ENCODE assay signal across 24 cellular contexts in the genomic region with DNA sequence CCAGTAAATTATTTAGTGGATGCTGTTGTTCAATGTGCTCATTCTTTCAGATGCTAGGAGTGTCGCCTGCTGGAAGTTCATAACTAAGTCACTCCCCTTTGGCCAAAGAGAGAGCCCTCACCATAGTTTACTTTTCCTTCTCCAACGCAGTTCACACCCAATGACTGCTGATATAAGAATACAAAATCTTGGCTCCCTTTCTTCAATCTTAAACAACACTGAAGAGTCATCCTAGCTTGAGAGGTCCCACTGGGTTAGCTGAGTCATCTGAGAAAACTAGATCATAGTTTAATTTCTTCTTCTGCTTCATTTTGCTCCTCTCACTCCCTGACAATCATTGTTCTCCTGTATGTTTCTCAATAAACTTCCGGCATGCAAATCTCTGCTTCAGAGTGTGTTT. TPM values are rescaled to one million over a fixed set of nuclear protein-coding genes. Genes with fewer than 3 reads are reported as not detected.
"Had no signal": no experiment of that assay in that cellular context is flagged by ENCODE, and none has a peak within 500 bp of the region (broad histone marks: within the 10 kb centered on the region; RNA-seq: fewer than 3 reads in every experiment).

No MANE protein-coding gene starts in this region.

- DNase-seq: activated gamma-delta T cell treated with Interleukin-2 at 50 U/mL for 16 hours; amniotic stem cell; effector CD8-positive, alpha-beta T cell; esophagus squamous epithelium; kidney; left ventricle myocardium inferior; naive B cell; pancreas; right lobe of liver; stimulated activated CD4-positive, alpha-beta T cell treated with anti-CD3 and anti-CD28 coated beads, Interleukin-4, amount 100 ng/mL, for 1 hour; stimulated activated naive CD8-positive, alpha-beta T cell treated with anti-CD3 and anti-CD28 coated beads, Interleukin-15, amount 100 ng/mL, for 72 hours had no signal

- ATAC-seq: activated CD4-positive, CD25-positive, alpha-beta regulatory T cell treated with anti-CD3 and anti-CD28 coated beads, Interleukin-2, amount 50 U/mL, for 24 hours; activated naive CD4-positive, alpha-beta T cell treated with anti-CD3 and anti-CD28 coated beads, Interleukin-2, amount 50 U/mL, for 72 hours; stimulated activated naive CD8-positive, alpha-beta T cell treated with anti-CD3 and anti-CD28 coated beads, Interleukin-15, amount 100 ng/mL, for 72 hours had no signal

- H3K4me3 Mint-ChIP-seq: activated T-helper 1 cell treated with anti-CD3 and anti-CD28 coated beads, Interleukin-12 subunit alpha, Interleukin-12 subunit beta, Interleukin-2, Interleukin-4 antibody, amounts not matched to agents 30 ng/mL and 10 ng/mL and 1 ng/mL, durations not matched to agents 14 hours and 24 hours and 36 hours; dendritic cell treated with granulocyte-macrophage colony-stimulating factor and Interleukin-4, amounts not matched to agents 40 ng/mL and 50 ng/mL, for 4 days; memory B cell; naive B cell; stimulated activated naive CD8-positive, alpha-beta T cell treated with anti-CD3 and anti-CD28 coated beads, Interleukin-15, amount 100 ng/mL, for 72 hours; T-helper 1 cell treated with Interleukin-12 subunit alpha and Interleukin-12 subunit beta and Interleukin-4 antibody, amounts not matched to agents 30 μg/mL and 1 μg/mL, for 36 hours; type B pancreatic cell had no signal

- H3K36me3 Mint-ChIP-seq: activated naive CD4-positive, alpha-beta T cell treated with anti-CD3 and anti-CD28 coated beads, Interleukin-2, amount 50 U/mL, for 72 hours; memory B cell; naive B cell; type B pancreatic cell had no signal

- H3K4me2 ChIP-seq: smooth muscle cell had no signal

- H3K36me3 ChIP-seq: cardiac muscle cell, esophagus squamous epithelium, left ventricle myocardium inferior, pancreas, right lobe of liver had no signal

- H3K4me1 Mint-ChIP-seq: memory B cell; naive B cell; stimulated activated naive CD8-positive, alpha-beta T cell treated with anti-CD3 and anti-CD28 coated beads, Interleukin-15, amount 100 ng/mL, for 72 hours had no signal

- H3K4me1 ChIP-seq: esophagus squamous epithelium, left ventricle myocardium inferior, pancreas, right lobe of liver had no signal

- H3K27ac ChIP-seq: cardiac muscle cell, esophagus squamous epithelium, left ventricle myocardium inferior, pancreas, right lobe of liver had no signal

- H3K9me3 ChIP-seq: esophagus squamous epithelium, left ventricle myocardium inferior, mucosa of descending colon, pancreas, right lobe of liver had no signal

- H3K4me3 ChIP-seq: cardiac muscle cell, esophagus squamous epithelium, left ventricle myocardium inferior, mucosa of descending colon, pancreas, right lobe of liver, smooth muscle cell had no signal

- H3K9me3 Mint-ChIP-seq: activated T-helper 1 cell treated with anti-CD3 and anti-CD28 coated beads, Interleukin-12 subunit alpha, Interleukin-12 subunit beta, Interleukin-2, Interleukin-4 antibody, amounts not matched to agents 30 ng/mL and 10 ng/mL and 1 ng/mL, durations not matched to agents 14 hours and 24 hours and 36 hours; dendritic cell treated with granulocyte-macrophage colony-stimulating factor and Interleukin-4, amounts not matched to agents 40 ng/mL and 50 ng/mL, for 4 days; stimulated activated naive CD8-positive, alpha-beta T cell treated with anti-CD3 and anti-CD28 coated beads, Interleukin-15, amount 100 ng/mL, for 72 hours; T-helper 1 cell treated with Interleukin-12 subunit alpha and Interleukin-12 subunit beta and Interleukin-4 antibody, amounts not matched to agents 30 μg/mL and 1 μg/mL, for 36 hours; type B pancreatic cell had no signal

- H3K27me3 ChIP-seq: cardiac muscle cell, esophagus squamous epithelium, pancreas, right lobe of liver had no signal

- H3K27ac Mint-ChIP-seq: activated naive CD4-positive, alpha-beta T cell treated with anti-CD3 and anti-CD28 coated beads, Interleukin-2, amount 50 U/mL, for 72 hours; activated T-helper 1 cell treated with anti-CD3 and anti-CD28 coated beads, Interleukin-12 subunit alpha, Interleukin-12 subunit beta, Interleukin-2, Interleukin-4 antibody, amounts not matched to agents 30 ng/mL and 10 ng/mL and 1 ng/mL, durations not matched to agents 14 hours and 24 hours and 36 hours; dendritic cell treated with granulocyte-macrophage colony-stimulating factor and Interleukin-4, amounts not matched to agents 40 ng/mL and 50 ng/mL, for 4 days; memory B cell; stimulated activated naive CD8-positive, alpha-beta T cell treated with anti-CD3 and anti-CD28 coated beads, Interleukin-15, amount 100 ng/mL, for 72 hours; T-helper 1 cell treated with Interleukin-12 subunit alpha and Interleukin-12 subunit beta and Interleukin-4 antibody, amounts not matched to agents 30 μg/mL and 1 μg/mL, for 36 hours; type B pancreatic cell had no signal

RNA-seq across cellular contexts. Expression of a gene that starts 5.4 kb away (rescaled TPM):
- total RNA-seq: activated CD8-positive, alpha-beta memory T cell treated with anti-CD3 and anti-CD28 coated beads for 36 hours; activated naive CD4-positive, alpha-beta T cell treated with anti-CD3 and anti-CD28 coated beads, Interleukin-2, amount 50 U/mL, for 72 hours; activated T-helper 1 cell treated with anti-CD3 and anti-CD28 coated beads, Interleukin-12 subunit alpha, Interleukin-12 subunit beta, Interleukin-2, Interleukin-4 antibody, amounts not matched to agents 30 ng/mL and 10 ng/mL and 1 ng/mL, durations not matched to agents 14 hours and 24 hours and 36 hours; chondrocyte; esophagus squamous epithelium; kidney; left ventricle myocardium inferior; mucosa of descending colon; pancreas; right lobe of liver had no signal
- polyA plus RNA-seq: cardiac muscle cell, pancreas, smooth muscle cell had no signal

RNA-seq across cellular contexts. Expression of a gene that starts 14.6 kb away (rescaled TPM):
- total RNA-seq: activated CD8-positive, alpha-beta memory T cell treated with anti-CD3 and anti-CD28 coated beads for 36 hours; activated T-helper 1 cell treated with anti-CD3 and anti-CD28 coated beads, Interleukin-12 subunit alpha, Interleukin-12 subunit beta, Interleukin-2, Interleukin-4 antibody, amounts not matched to agents 30 ng/mL and 10 ng/mL and 1 ng/mL, durations not matched to agents 14 hours and 24 hours and 36 hours; cardiac muscle cell; chondrocyte; esophagus squamous epithelium; left ventricle myocardium inferior; temporal lobe had no signal
- polyA plus RNA-seq: cardiac muscle cell, pancreas, smooth muscle cell had no signal

RNA-seq across cellular contexts. Expression of a gene that starts 23.9 kb away (rescaled TPM):
- total RNA-seq: activated CD8-positive, alpha-beta memory T cell treated with anti-CD3 and anti-CD28 coated beads for 36 hours; activated naive CD4-positive, alpha-beta T cell treated with anti-CD3 and anti-CD28 coated beads, Interleukin-2, amount 50 U/mL, for 72 hours; activated T-helper 1 cell treated with anti-CD3 and anti-CD28 coated beads, Interleukin-12 subunit alpha, Interleukin-12 subunit beta, Interleukin-2, Interleukin-4 antibody, amounts not matched to agents 30 ng/mL and 10 ng/mL and 1 ng/mL, durations not matched to agents 14 hours and 24 hours and 36 hours; cardiac muscle cell; chondrocyte; esophagus squamous epithelium; kidney; left ventricle myocardium inferior; mucosa of descending colon; pancreas; right lobe of liver; temporal lobe had no signal
- polyA plus RNA-seq: cardiac muscle cell, pancreas, smooth muscle cell had no signal

RNA-seq across cellular contexts. Expression of a gene that starts 38.4 kb away (rescaled TPM):
- total RNA-seq: activated CD8-positive, alpha-beta memory T cell treated with anti-CD3 and anti-CD28 coated beads for 36 hours; activated T-helper 1 cell treated with anti-CD3 and anti-CD28 coated beads, Interleukin-12 subunit alpha, Interleukin-12 subunit beta, Interleukin-2, Interleukin-4 antibody, amounts not matched to agents 30 ng/mL and 10 ng/mL and 1 ng/mL, durations not matched to agents 14 hours and 24 hours and 36 hours; chondrocyte; esophagus squamous epithelium; left ventricle myocardium inferior; pancreas; right lobe of liver had no signal
- polyA plus RNA-seq: cardiac muscle cell, pancreas, smooth muscle cell had no signal

RNA-seq across cellular contexts. Expression of a gene that starts 50.1 kb away (rescaled TPM):
- total RNA-seq: activated CD8-positive, alpha-beta memory T cell treated with anti-CD3 and anti-CD28 coated beads for 36 hours; activated naive CD4-positive, alpha-beta T cell treated with anti-CD3 and anti-CD28 coated beads, Interleukin-2, amount 50 U/mL, for 72 hours; activated T-helper 1 cell treated with anti-CD3 and anti-CD28 coated beads, Interleukin-12 subunit alpha, Interleukin-12 subunit beta, Interleukin-2, Interleukin-4 antibody, amounts not matched to agents 30 ng/mL and 10 ng/mL and 1 ng/mL, durations not matched to agents 14 hours and 24 hours and 36 hours; cardiac muscle cell; chondrocyte; esophagus squamous epithelium; kidney; left ventricle myocardium inferior; mucosa of descending colon; pancreas; right lobe of liver; smooth muscle cell; temporal lobe had no signal
- polyA plus RNA-seq: cardiac muscle cell, pancreas, smooth muscle cell had no signal
